Comparison of ENCODE assay signal across 18 cellular contexts in genomic region chr4:79987401-79987800, GRCh38.
DNase-seq lines count a peak whose midpoint lies in the region; ATAC-seq and TF ChIP-seq lines count a peak whose summit lies in the region.
"Had no signal": no experiment of that assay in that cellular context is flagged by ENCODE, and none has a peak within 500 bp of the region (broad histone marks: within the 10 kb centered on the region; RNA-seq: fewer than 3 reads in every experiment).

No MANE protein-coding gene starts in this region.

- no peak overlapping the region for H3K4me3 ChIP-seq in GM23248
- no peak overlapping the region for H3K4me3 ChIP-seq in choroid plexus epithelial cell (ENCODE audit: low read depth, low read length)
- H3K4me3 ChIP-seq: A549, GM12878 had no signal

- peaks cover 69% of the 10 kb centered on the region for H3K36me3 Mint-ChIP-seq in activated CD8-positive, alpha-beta memory T cell treated with anti-CD3 and anti-CD28 coated beads, Interleukin-2, amount 10 ng/mL, durations not matched to agents 7 days and 5 days

- H3K9me2 ChIP-seq in GM23248 (ENCODE audit: insufficient read depth): no peaks in the 10 kb centered on the region

- 95 to 97% methylated on average over 1 of the region's 1 CpG for WGBS in GM23248 (ENCODE audit: low coverage in 1 of 2, low lambda C conversion rate in 2 of 2, missing lambda C conversion rate in 2 of 2), 2 experiments

- no peak overlapping the region for H3K4me2 ChIP-seq in GM23248 (ENCODE audit: unreplicated experiment)
- H3K4me2 ChIP-seq: A549 had no signal

- in situ Hi-C loops in GM23248 (cut with MboI): no loop called here

- H3K4me1 Mint-ChIP-seq in activated CD8-positive, alpha-beta memory T cell treated with anti-CD3 and anti-CD28 coated beads, Interleukin-2, amount 10 ng/mL, durations not matched to agents 7 days and 5 days: peaks cover 15% of the 10 kb centered on the region

- H3K9me3 Mint-ChIP-seq in activated CD8-positive, alpha-beta memory T cell treated with anti-CD3 and anti-CD28 coated beads, Interleukin-2, amount 10 ng/mL, durations not matched to agents 7 days and 5 days (ENCODE audit: low read depth): peaks cover 20% of the 10 kb centered on the region
- H3K9me3 Mint-ChIP-seq: IgD-negative memory B cell had no signal

- H3K36me3 ChIP-seq in GM23248 (ENCODE audit: low read depth): peaks cover 4% of the 10 kb centered on the region; the same call in 1 of the 2 replicates

- CTCF ChIA-PET in activated CD8-positive, alpha-beta memory T cell treated with anti-CD3 and anti-CD28 coated beads, Interleukin-2, amount 10 ng/mL, durations not matched to agents 7 days and 5 days (lab: Charles Lee): no interaction called here

- TF ChIP-seq CTCF in choroid plexus epithelial cell (conservative IDR thresholded peaks at IDR 0.05; ENCODE audit: low read depth, low read length): no peak
- TF ChIP-seq CTCF in foreskin keratinocyte (conservative IDR thresholded peaks at IDR 0.05): no peak

- H3K4me3 Mint-ChIP-seq in activated CD8-positive, alpha-beta memory T cell treated with anti-CD3 and anti-CD28 coated beads, Interleukin-2, amount 10 ng/mL, durations not matched to agents 7 days and 5 days: no peak overlapping the region
- H3K4me3 Mint-ChIP-seq: IgD-negative memory B cell had no signal

- H4K20me1 ChIP-seq in GM23248 (ENCODE audit: insufficient read depth): no peaks in the 10 kb centered on the region

- no peaks in the 10 kb centered on the region for H3K27me3 ChIP-seq in GM23248 (replicated peaks; ENCODE audit: insufficient read depth)
- H3K27me3 ChIP-seq in foreskin keratinocyte: no peaks in the 10 kb centered on the region

- H3K4me1 ChIP-seq in GM23248 (ENCODE audit: insufficient read depth) (0 out of 2 replicates have a peak, but pooled peaks cover 14% of the 10 kb centered on the region), foreskin keratinocyte (peaks cover 36% of the 10 kb centered on the region)
- H3K4me1 ChIP-seq: A549 had no signal

- no peaks in the 10 kb centered on the region for H3K9me3 ChIP-seq in GM23248 (ENCODE audit: low read depth)
- H3K9me3 ChIP-seq: A549 had no signal

- ATAC-seq in foreskin keratinocyte: no peak
- no peak for ATAC-seq in activated CD8-positive, alpha-beta memory T cell treated with anti-CD3 and anti-CD28 coated beads, Interleukin-2, amount 10 ng/mL, durations not matched to agents 7 days and 5 days
- ATAC-seq: A549, GM12878 had no signal

- H3K27ac Mint-ChIP-seq in activated CD8-positive, alpha-beta memory T cell treated with anti-CD3 and anti-CD28 coated beads, Interleukin-2, amount 10 ng/mL, durations not matched to agents 7 days and 5 days: no peak overlapping the region
- H3K27ac Mint-ChIP-seq: IgD-negative memory B cell had no signal

- no peaks in the 10 kb centered on the region for H3F3A ChIP-seq in GM23248 (ENCODE audit: insufficient read depth)

- H3K9ac ChIP-seq in GM23248: no peak overlapping the region

- peaks cover 69% of the 10 kb centered on the region for H3K79me2 ChIP-seq in GM23248 (ENCODE audit: insufficient read depth)

- H2AFZ ChIP-seq in GM23248: no peak overlapping the region

- H3K27me3 Mint-ChIP-seq in activated CD8-positive, alpha-beta memory T cell treated with anti-CD3 and anti-CD28 coated beads, Interleukin-2, amount 10 ng/mL, durations not matched to agents 7 days and 5 days: no peaks in the 10 kb centered on the region
- H3K27me3 Mint-ChIP-seq: IgD-negative memory B cell had no signal

- H3K27ac ChIP-seq in GM23248 (no peak overlapping the region), foreskin keratinocyte (no peak overlapping the region)
- H3K27ac ChIP-seq: A549 had no signal

- peak; percentile 15 for DNase-seq in GM23248
- DNase-seq in NCI-H226: peak; percentile 24
- peak; percentile 34 for DNase-seq in choroid plexus epithelial cell (ENCODE audit: low read depth)
- DNase-seq in foreskin keratinocyte: peak; percentile 20 to 47
- DNase-seq in SW 1271 (lab: John Stamatoyannopoulos, UW): no peak
- DNase-seq in activated T-cell treated with anti-CD3 and anti-CD28 coated beads, Interleukin-2, amount 50 U/mL, for 1 hour: no peak
- no peak for DNase-seq in activated CD8-positive, alpha-beta memory T cell treated with anti-CD3 and anti-CD28 coated beads, Interleukin-2, amount 10 ng/mL, durations not matched to agents 7 days and 5 days
- DNase-seq: C1 segment of cervical spinal cord, DND-41, GDM1, H7, NCI-H1048, NCI-H146, NCI-H2081, NCI-H524 had no signal

Comparison
In these comparisons a context has a peak if more than half of its experiments do, and no peak if none do; other contexts are left out.
1. DNase-seq: peak in GM23248 (single experiment), NCI-H226 (single experiment), choroid plexus epithelial cell (single experiment) and foreskin keratinocyte (2 of 2); none in SW 1271 (0 of 2), activated T-cell treated with anti-CD3 and anti-CD28 coated beads, Interleukin-2, amount 50 U/mL, for 1 hour (single experiment) and activated CD8-positive, alpha-beta memory T cell treated with anti-CD3 and anti-CD28 coated beads, Interleukin-2, amount 10 ng/mL, durations not matched to agents 7 days and 5 days (single experiment).